1 cellular context compared by ENCODE assay signal in the genomic region with DNA sequence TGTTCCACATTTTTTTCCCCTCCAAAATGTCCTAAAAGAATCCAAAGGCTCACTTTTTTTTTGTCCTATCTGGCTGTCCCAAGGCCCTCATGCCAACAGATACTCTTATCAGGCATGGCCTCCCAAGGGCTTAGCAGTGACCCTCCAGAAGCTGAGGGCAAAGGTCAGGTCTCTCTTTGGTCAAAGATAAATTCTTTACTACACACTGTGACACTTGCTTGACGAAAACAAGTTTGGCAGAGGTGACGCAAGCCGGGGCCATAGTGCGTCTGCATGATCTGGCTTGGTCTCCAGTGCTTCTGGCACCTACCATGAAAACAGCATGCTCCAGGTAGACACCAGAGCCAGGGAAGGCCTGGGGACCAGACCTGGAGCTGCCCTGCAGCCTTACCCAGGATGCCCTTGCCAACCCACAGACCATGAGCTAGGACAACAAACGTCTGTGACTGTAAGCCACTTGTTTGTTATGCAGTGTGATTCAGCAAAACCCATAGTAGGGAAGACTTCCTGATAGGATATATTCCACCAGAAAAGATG.
TF ChIP-seq lines count a peak whose summit lies in the region.

No MANE protein-coding gene starts in this region.

TF ChIP-seq in HepG2, 621 proteins besides CTCF, POLR2A, EP300 and RAD21 (continued from another document):
- TF ChIP-seq, protein P1, sequence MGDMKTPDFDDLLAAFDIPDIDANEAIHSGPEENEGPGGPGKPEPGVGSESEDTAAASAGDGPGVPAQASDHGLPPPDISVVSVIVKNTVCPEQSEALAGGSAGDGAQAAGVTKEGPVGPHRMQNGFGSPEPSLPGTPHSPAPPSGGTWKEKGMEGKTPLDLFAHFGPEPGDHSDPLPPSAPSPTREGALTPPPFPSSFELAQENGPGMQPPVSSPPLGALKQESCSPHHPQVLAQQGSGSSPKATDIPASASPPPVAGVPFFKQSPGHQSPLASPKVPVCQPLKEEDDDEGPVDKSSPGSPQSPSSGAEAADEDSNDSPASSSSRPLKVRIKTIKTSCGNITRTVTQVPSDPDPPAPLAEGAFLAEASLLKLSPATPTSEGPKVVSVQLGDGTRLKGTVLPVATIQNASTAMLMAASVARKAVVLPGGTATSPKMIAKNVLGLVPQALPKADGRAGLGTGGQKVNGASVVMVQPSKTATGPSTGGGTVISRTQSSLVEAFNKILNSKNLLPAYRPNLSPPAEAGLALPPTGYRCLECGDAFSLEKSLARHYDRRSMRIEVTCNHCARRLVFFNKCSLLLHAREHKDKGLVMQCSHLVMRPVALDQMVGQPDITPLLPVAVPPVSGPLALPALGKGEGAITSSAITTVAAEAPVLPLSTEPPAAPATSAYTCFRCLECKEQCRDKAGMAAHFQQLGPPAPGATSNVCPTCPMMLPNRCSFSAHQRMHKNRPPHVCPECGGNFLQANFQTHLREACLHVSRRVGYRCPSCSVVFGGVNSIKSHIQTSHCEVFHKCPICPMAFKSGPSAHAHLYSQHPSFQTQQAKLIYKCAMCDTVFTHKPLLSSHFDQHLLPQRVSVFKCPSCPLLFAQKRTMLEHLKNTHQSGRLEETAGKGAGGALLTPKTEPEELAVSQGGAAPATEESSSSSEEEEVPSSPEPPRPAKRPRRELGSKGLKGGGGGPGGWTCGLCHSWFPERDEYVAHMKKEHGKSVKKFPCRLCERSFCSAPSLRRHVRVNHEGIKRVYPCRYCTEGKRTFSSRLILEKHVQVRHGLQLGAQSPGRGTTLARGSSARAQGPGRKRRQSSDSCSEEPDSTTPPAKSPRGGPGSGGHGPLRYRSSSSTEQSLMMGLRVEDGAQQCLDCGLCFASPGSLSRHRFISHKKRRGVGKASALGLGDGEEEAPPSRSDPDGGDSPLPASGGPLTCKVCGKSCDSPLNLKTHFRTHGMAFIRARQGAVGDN (CRISPR knock-in tag; IDR thresholded peaks at IDR 0.05), result peak; percentile 62
- TF ChIP-seq ELF3 (CRISPR knock-in tag; IDR thresholded peaks at IDR 0.05), result no peak
- TF ChIP-seq, protein P2, sequence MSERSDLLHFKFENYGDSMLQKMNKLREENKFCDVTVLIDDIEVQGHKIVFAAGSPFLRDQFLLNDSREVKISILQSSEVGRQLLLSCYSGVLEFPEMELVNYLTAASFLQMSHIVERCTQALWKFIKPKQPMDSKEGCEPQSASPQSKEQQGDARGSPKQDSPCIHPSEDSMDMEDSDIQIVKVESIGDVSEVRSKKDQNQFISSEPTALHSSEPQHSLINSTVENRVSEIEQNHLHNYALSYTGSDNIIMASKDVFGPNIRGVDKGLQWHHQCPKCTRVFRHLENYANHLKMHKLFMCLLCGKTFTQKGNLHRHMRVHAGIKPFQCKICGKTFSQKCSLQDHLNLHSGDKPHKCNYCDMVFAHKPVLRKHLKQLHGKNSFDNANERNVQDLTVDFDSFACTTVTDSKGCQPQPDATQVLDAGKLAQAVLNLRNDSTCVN (CRISPR knock-in tag; IDR thresholded peaks at IDR 0.05; ENCODE audit: borderline replicate concordance), result peak; percentile 61; the same call in 1 of the 2 replicates
- TF ChIP-seq, protein P3, sequence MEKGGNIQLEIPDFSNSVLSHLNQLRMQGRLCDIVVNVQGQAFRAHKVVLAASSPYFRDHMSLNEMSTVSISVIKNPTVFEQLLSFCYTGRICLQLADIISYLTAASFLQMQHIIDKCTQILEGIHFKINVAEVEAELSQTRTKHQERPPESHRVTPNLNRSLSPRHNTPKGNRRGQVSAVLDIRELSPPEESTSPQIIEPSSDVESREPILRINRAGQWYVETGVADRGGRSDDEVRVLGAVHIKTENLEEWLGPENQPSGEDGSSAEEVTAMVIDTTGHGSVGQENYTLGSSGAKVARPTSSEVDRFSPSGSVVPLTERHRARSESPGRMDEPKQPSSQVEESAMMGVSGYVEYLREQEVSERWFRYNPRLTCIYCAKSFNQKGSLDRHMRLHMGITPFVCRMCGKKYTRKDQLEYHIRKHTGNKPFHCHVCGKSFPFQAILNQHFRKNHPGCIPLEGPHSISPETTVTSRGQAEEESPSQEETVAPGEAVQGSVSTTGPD (CRISPR knock-in tag; IDR thresholded peaks at IDR 0.05), result peak; percentile 74
- TF ChIP-seq, protein P4, sequence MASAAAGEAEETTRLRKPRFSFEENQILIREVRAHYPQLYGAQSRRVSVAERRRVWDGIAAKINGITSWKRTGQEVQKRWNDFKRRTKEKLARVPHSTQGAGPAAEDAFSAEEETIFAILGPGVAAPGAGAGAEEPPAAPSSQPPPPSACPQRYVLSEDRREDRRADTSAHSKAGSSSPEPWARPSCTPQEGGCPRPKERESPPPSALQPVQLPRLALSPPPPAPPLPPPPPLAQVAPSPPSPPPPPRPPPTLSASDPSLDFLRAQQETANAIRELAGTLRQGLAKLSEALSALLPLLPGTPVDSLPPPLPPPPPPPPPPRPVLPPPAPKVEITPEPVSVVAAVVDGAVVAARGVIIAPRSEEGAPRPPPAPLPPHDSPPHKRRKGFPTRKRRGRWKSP (CRISPR knock-in tag; IDR thresholded peaks at IDR 0.05), result peak; percentile 56; the same call in 1 of the 2 replicates
- TF ChIP-seq, protein P5, sequence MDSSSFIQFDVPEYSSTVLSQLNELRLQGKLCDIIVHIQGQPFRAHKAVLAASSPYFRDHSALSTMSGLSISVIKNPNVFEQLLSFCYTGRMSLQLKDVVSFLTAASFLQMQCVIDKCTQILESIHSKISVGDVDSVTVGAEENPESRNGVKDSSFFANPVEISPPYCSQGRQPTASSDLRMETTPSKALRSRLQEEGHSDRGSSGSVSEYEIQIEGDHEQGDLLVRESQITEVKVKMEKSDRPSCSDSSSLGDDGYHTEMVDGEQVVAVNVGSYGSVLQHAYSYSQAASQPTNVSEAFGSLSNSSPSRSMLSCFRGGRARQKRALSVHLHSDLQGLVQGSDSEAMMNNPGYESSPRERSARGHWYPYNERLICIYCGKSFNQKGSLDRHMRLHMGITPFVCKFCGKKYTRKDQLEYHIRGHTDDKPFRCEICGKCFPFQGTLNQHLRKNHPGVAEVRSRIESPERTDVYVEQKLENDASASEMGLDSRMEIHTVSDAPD (CRISPR knock-in tag; IDR thresholded peaks at IDR 0.05), result peak; percentile 55; the same call in 1 of the 2 replicates
- TF ChIP-seq ZNF644 (CRISPR knock-in tag; IDR thresholded peaks at IDR 0.05; ENCODE audit: low read depth), result peak; percentile 90
- peak; percentile 34; the same call in 1 of the 2 replicates for TF ChIP-seq MYC (CRISPR knock-in tag; IDR thresholded peaks at IDR 0.05; ENCODE audit: borderline replicate concordance)
- no peak for TF ChIP-seq ZNF616 (CRISPR knock-in tag; IDR thresholded peaks at IDR 0.05; ENCODE audit: low read depth)
- TF ChIP-seq ARNTL (CRISPR knock-in tag; IDR thresholded peaks at IDR 0.05), result 0 out of 2 replicates have a peak, but pooled peaks have one; percentile 55
- TF ChIP-seq TAF1 (CRISPR knock-in tag; IDR thresholded peaks at IDR 0.05), result no peak
- TF ChIP-seq NAIF1 (CRISPR knock-in tag; IDR thresholded peaks at IDR 0.05; ENCODE audit: borderline replicate concordance), result no peak
- TF ChIP-seq TBL1XR1 (IDR thresholded peaks at IDR 0.05; ENCODE audit: borderline replicate concordance, low read length, partially characterized antibody), result no peak
